Comparison of ENCODE assay signal across 1 cellular context in the genomic region with DNA sequence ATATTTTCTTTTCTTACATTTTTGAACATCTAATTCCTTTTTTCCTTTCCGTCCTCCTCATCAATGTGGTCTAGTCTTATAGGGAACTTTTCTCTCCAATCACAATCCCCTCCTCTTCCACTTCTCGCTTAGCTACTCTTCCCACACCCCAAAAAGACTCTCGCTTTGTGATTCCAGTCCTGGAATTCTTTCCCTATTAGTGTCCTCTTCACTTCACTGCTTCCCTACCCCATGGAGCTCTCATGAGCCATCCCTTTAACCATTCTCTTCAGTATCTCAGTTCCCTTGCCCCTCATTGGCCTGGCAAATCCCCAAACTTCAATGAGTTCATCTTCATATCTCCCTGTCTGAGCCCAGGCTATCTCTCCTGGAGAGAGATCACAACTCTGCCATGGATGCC.
TF ChIP-seq lines count a peak whose summit lies in the region.

No MANE protein-coding gene starts in this region.

TF ChIP-seq in GM12878, 131 proteins besides CTCF, POLR2A, EP300 and RAD21 (continued from another document):
- TF ChIP-seq SP1 (IDR thresholded peaks at IDR 0.05; ENCODE audit: low read depth, low read length) = no peak
- no peak for TF ChIP-seq FOS (IDR thresholded peaks at IDR 0.05; ENCODE audit: borderline replicate concordance, extremely low read depth, insufficient read length)
